ENCODE assay signal across 8 cellular contexts in the genomic region with DNA sequence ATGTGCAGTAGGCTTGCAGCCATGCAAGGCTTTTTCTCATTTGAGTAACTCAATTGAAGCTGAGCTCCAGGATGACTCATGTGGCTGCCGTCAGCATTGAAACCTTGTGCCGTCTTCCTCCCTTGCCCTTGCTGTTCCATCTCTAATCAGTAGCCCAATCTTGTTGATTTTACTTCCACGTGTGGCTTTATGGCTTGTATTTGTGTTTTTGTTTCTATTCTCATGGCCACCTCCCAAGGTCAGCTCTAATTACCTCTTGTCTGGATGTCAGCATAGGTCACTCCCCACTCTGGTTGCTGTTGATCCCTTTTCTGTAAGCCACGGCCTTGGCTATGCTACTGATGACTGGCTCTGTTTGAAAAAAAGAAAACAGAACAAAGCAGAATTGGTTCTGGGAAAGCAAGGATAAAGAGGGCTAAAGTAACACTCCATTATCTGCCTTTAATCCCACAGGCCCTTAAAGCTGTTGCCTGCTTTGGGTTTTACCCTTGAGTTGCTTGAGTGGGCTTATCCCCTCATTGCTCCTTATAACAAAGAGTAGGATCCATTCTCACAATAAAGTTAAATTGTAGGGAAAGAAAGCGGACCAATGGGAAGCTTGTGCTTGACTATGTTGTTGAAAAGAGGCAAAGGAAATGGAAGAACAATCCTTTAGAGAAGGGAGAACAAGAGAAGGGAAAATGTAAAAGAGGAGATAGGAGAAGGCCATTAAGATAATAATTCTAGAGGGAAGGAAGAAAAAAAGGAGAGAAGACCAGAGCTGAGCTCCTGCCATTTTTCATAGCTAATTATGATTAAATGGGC.
DNase-seq lines count a peak whose midpoint lies in the region; ATAC-seq, FAIRE-seq and TF ChIP-seq lines count a peak whose summit lies in the region.

No MANE protein-coding gene starts in this region.

- peaks cover 1% of the 10 kb centered on the region for H3K36me3 Mint-ChIP-seq in astrocyte (ENCODE audit: low read depth, unreplicated experiment)
- no peaks in the 10 kb centered on the region for H3K36me3 Mint-ChIP-seq in stimulated activated effector memory CD8-positive, alpha-beta T cell treated with anti-CD3 and anti-CD28 coated beads, Interleukin-12 subunit alpha, Interleukin-12 subunit beta, amount 100 ng/mL, for 72 hours

- no peak overlapping the region for H2BK15ac ChIP-seq in mesenchymal stem cell (ENCODE audit: low read depth, poor library complexity, severe bottlenecking)

- H3K4me3 Mint-ChIP-seq in astrocyte (ENCODE audit: unreplicated experiment), result no peak overlapping the region
- H3K4me3 Mint-ChIP-seq in stimulated activated effector memory CD8-positive, alpha-beta T cell treated with anti-CD3 and anti-CD28 coated beads, Interleukin-12 subunit alpha, Interleukin-12 subunit beta, amount 100 ng/mL, for 72 hours, result no peak overlapping the region

- no peak overlapping the region for H3K23ac ChIP-seq in mesenchymal stem cell (ENCODE audit: low read length in 2 of 2)

- no peaks in the 10 kb centered on the region for H3K9me3 Mint-ChIP-seq in astrocyte (ENCODE audit: unreplicated experiment)
- no peaks in the 10 kb centered on the region for H3K9me3 Mint-ChIP-seq in stimulated activated effector memory CD8-positive, alpha-beta T cell treated with anti-CD3 and anti-CD28 coated beads, Interleukin-12 subunit alpha, Interleukin-12 subunit beta, amount 100 ng/mL, for 72 hours

- H3K4me1 Mint-ChIP-seq in astrocyte (ENCODE audit: low read depth, unreplicated experiment), result peaks cover 12% of the 10 kb centered on the region
- no peaks in the 10 kb centered on the region for H3K4me1 Mint-ChIP-seq in stimulated activated effector memory CD8-positive, alpha-beta T cell treated with anti-CD3 and anti-CD28 coated beads, Interleukin-12 subunit alpha, Interleukin-12 subunit beta, amount 100 ng/mL, for 72 hours

- TF ChIP-seq CTCF in astrocyte (IDR thresholded peaks at IDR 0.05; ENCODE audit: insufficient read depth, low read depth, low read length), result no peak

- no peak overlapping the region for H2BK120ac ChIP-seq in mesenchymal stem cell (ENCODE audit: low read depth, low read length)

- H3K4me3 ChIP-seq in astrocyte (ENCODE audit: insufficient read depth, low read depth, low read length) (no peak overlapping the region), mesenchymal stem cell (ENCODE audit: insufficient read depth in 1 of 2, low read depth in 1 of 2, low read length in 2 of 2) (no peak overlapping the region)

- no peaks in the 10 kb centered on the region for H4K20me1 ChIP-seq in astrocyte (ENCODE audit: insufficient read depth, low read length)

- FAIRE-seq in astrocyte (lab: Jason Lieb, UNC), result no peak

- no peaks in the 10 kb centered on the region for H3K27me3 Mint-ChIP-seq in astrocyte (ENCODE audit: low read depth, unreplicated experiment)

- no peak overlapping the region for H4K91ac ChIP-seq in mesenchymal stem cell (ENCODE audit: low read length)

- H3K18ac ChIP-seq in mesenchymal stem cell (ENCODE audit: low read depth in 1 of 2, low read length in 2 of 2), result peak overlapping the region in 1 of 2 experiments; percentile 63

- WGBS in mesenchymal stem cell, result 29% methylated on average over 4 of the region's 5 CpGs

- no peak overlapping the region for H3K4ac ChIP-seq in mesenchymal stem cell (ENCODE audit: low read depth in 1 of 2, low read length in 2 of 2)

- H3K27me3 ChIP-seq in astrocyte (ENCODE audit: insufficient read depth, low read length) (no peaks in the 10 kb centered on the region), mesenchymal stem cell (ENCODE audit: control insufficient read depth in 1 of 2, insufficient read depth in 1 of 2, low read length in 2 of 2) (no peaks in the 10 kb centered on the region)

- H3K14ac ChIP-seq in mesenchymal stem cell (ENCODE audit: low read length in 2 of 2), result no peak overlapping the region

- H3K79me2 ChIP-seq in astrocyte (ENCODE audit: insufficient read depth, low read length), result no peaks in the 10 kb centered on the region

- H3K4me1 ChIP-seq in astrocyte (ENCODE audit: insufficient read depth, low read length) (peaks cover 13% of the 10 kb centered on the region), mesenchymal stem cell (ENCODE audit: control insufficient read depth, insufficient read depth, low read depth, low read length) (peaks cover 4% of the 10 kb centered on the region)

- H3K36me3 ChIP-seq in astrocyte (ENCODE audit: insufficient read depth, low read length), result no peaks in the 10 kb centered on the region
- H3K36me3 ChIP-seq in mesenchymal stem cell (ENCODE audit: control insufficient read depth in 1 of 2, insufficient read depth in 2 of 2, low read depth in 1 of 2, low read length in 2 of 2), result no peaks in the 10 kb centered on the region

- H3K27ac Mint-ChIP-seq in astrocyte (ENCODE audit: unreplicated experiment), result no peak overlapping the region
- H3K27ac Mint-ChIP-seq in stimulated activated effector memory CD8-positive, alpha-beta T cell treated with anti-CD3 and anti-CD28 coated beads, Interleukin-12 subunit alpha, Interleukin-12 subunit beta, amount 100 ng/mL, for 72 hours, result no peak overlapping the region

- peak overlapping the region; percentile 46 for H2BK5ac ChIP-seq in mesenchymal stem cell (ENCODE audit: low read depth, low read length, poor library complexity, severe bottlenecking)

- peak overlapping the region; percentile 15 for H3K27ac ChIP-seq in astrocyte (ENCODE audit: low read depth, low read length)
- peak overlapping the region; percentile 89 for H3K27ac ChIP-seq in mesenchymal stem cell (ENCODE audit: low read length, poor library complexity, severe bottlenecking)

- DNase-seq in GM03348 (ENCODE audit: low spot score), result peak; percentile 64
- peak; percentile 91 for DNase-seq in astrocyte (ENCODE audit: low read depth)
- peak; percentile 85 for DNase-seq in mesenchymal stem cell
- DNase-seq in stimulated activated effector memory CD8-positive, alpha-beta T cell treated with anti-CD3 and anti-CD28 coated beads, Interleukin-12 subunit alpha, Interleukin-12 subunit beta, amount 100 ng/mL, for 72 hours (ENCODE audit: low spot score in 2 of 2), result no peak
- DNase-seq in NCI-H1092 (lab: John Stamatoyannopoulos, UW), result no peak
- DNase-seq in stimulated activated CD4-positive, alpha-beta T cell treated with anti-CD3 and anti-CD28 coated beads, Interleukin-2, amount 100 ng/mL, for 48 hours, result no peak
- DNase-seq in NAMALWA (ENCODE audit: low spot score), result no peak

- peak; percentile 54 for ATAC-seq in HG03175 (IDR thresholded peaks at IDR 0.05; ENCODE audit: unreplicated experiment)
- no peak for ATAC-seq in stimulated activated effector memory CD8-positive, alpha-beta T cell treated with anti-CD3 and anti-CD28 coated beads, Interleukin-12 subunit alpha, Interleukin-12 subunit beta, amount 100 ng/mL, for 72 hours

- H3K9me3 ChIP-seq in astrocyte (ENCODE audit: insufficient read depth, low read depth, low read length), result no peaks in the 10 kb centered on the region
- no peaks in the 10 kb centered on the region for H3K9me3 ChIP-seq in mesenchymal stem cell (ENCODE audit: control insufficient read depth, low read length)

- H2BK12ac ChIP-seq in mesenchymal stem cell (ENCODE audit: low read length in 2 of 2), result peak overlapping the region in 1 of 2 experiments; percentile 47

- H2AK5ac ChIP-seq in mesenchymal stem cell (ENCODE audit: low read length, severe bottlenecking), result peak overlapping the region; percentile 28

- H3K4me2 ChIP-seq in astrocyte (ENCODE audit: low read length) (peak overlapping the region; percentile 65), mesenchymal stem cell (ENCODE audit: low read length, poor library complexity, severe bottlenecking) (no peak overlapping the region)

- H4K8ac ChIP-seq in mesenchymal stem cell (ENCODE audit: low read length), result peak overlapping the region; percentile 48

- H2AFZ ChIP-seq in astrocyte (ENCODE audit: low read depth, low read length), result peak overlapping the region; percentile 63
- no peak overlapping the region for H2AFZ ChIP-seq in mesenchymal stem cell (ENCODE audit: low read depth, low read length)

- H3K9ac ChIP-seq in astrocyte (ENCODE audit: low read length) (peak overlapping the region; percentile 4), mesenchymal stem cell (ENCODE audit: low read length) (peak overlapping the region; percentile 72)

- peaks cover 10% of the 10 kb centered on the region for H3K79me1 ChIP-seq in mesenchymal stem cell (replicated peaks; ENCODE audit: low read length, poor library complexity, severe bottlenecking)

Comparison
In these comparisons a context has a peak if more than half of its experiments do, and no peak if none do; other contexts are left out.
1. DNase-seq: peak in GM03348 (single experiment), astrocyte (single experiment) and mesenchymal stem cell (single experiment); none in stimulated activated effector memory CD8-positive, alpha-beta T cell treated with anti-CD3 and anti-CD28 coated beads, Interleukin-12 subunit alpha, Interleukin-12 subunit beta, amount 100 ng/mL, for 72 hours (0 of 2), NCI-H1092 (single experiment), stimulated activated CD4-positive, alpha-beta T cell treated with anti-CD3 and anti-CD28 coated beads, Interleukin-2, amount 100 ng/mL, for 48 hours (0 of 2) and NAMALWA (single experiment).